1 cellular context compared by ENCODE assay signal in genomic region chr9:92327283-92327850, GRCh38.
TF ChIP-seq lines count a peak whose summit lies in the region.

No MANE protein-coding gene starts in this region.

TF ChIP-seq in K562, 482 proteins besides CTCF, POLR2A, EP300 and RAD21:
- TF ChIP-seq ZKSCAN1 (IDR thresholded peaks at IDR 0.05; ENCODE audit: low read depth, low read length) (no peak), GATA2 (CRISPR knock-in tag; IDR thresholded peaks at IDR 0.05) (0 out of 2 replicates have a peak, but pooled peaks have one; percentile 20), ZFP30 (CRISPR knock-in tag; IDR thresholded peaks at IDR 0.05; ENCODE audit: borderline replicate concordance) (no peak)
TF ChIP-seq in K562: peak in this region for 1.
